Comparison of ENCODE assay signal across 1 cellular context in genomic region chr1:247113094-247113497, GRCh38.
TF ChIP-seq lines count a peak whose summit lies in the region.

No MANE protein-coding gene starts in this region.

TF ChIP-seq in HepG2, 621 proteins besides CTCF, POLR2A, EP300 and RAD21 (continued from another document and continues in another):
- TF ChIP-seq BCLAF1 (IDR thresholded peaks at IDR 0.05) (no peak), SRF (IDR thresholded peaks at IDR 0.05; ENCODE audit: low read depth, low read length) (no peak), MYC (CRISPR knock-in tag; IDR thresholded peaks at IDR 0.05; ENCODE audit: borderline replicate concordance) (peak; percentile 42; the same call in 1 of the 2 replicates), ZNF781 (CRISPR knock-in tag; IDR thresholded peaks at IDR 0.05; ENCODE audit: borderline replicate concordance, not compliant biosample characterization) (no peak), KLF15 (CRISPR knock-in tag; IDR thresholded peaks at IDR 0.05; ENCODE audit: borderline replicate concordance) (0 out of 2 replicates have a peak, but pooled peaks have one; percentile 24), ZNF441 (CRISPR knock-in tag; IDR thresholded peaks at IDR 0.05; ENCODE audit: borderline replicate concordance) (no peak), ZNF124 (CRISPR knock-in tag; IDR thresholded peaks at IDR 0.05) (no peak), FOXO1 (CRISPR knock-in tag; IDR thresholded peaks at IDR 0.05) (peak; percentile 44; the same call in 1 of the 2 replicates), ZBTB4 (CRISPR knock-in tag; IDR thresholded peaks at IDR 0.05; ENCODE audit: borderline replicate concordance) (no peak), NFIC (IDR thresholded peaks at IDR 0.05; ENCODE audit: low read length) (no peak), MAZ (IDR thresholded peaks at IDR 0.05; ENCODE audit: borderline replicate concordance, low read depth, low read length) (no peak), MAZ (CRISPR knock-in tag; IDR thresholded peaks at IDR 0.05; ENCODE audit: low read depth) (no peak), BRD4 (CRISPR knock-in tag; IDR thresholded peaks at IDR 0.05) (no peak), ZNF354B (CRISPR knock-in tag; IDR thresholded peaks at IDR 0.05) (no peak), ZNF383 (CRISPR knock-in tag; IDR thresholded peaks at IDR 0.05; ENCODE audit: borderline replicate concordance) (no peak), ZNF451 (CRISPR knock-in tag; IDR thresholded peaks at IDR 0.05) (no peak), ZNF547 (CRISPR knock-in tag; IDR thresholded peaks at IDR 0.05) (peak; percentile 22; the same call in 1 of the 2 replicates), RBFOX2 (IDR thresholded peaks at IDR 0.05; ENCODE audit: low read depth, low read length) (no peak), ZNF567 (CRISPR knock-in tag; IDR thresholded peaks at IDR 0.05; ENCODE audit: borderline replicate concordance) (no peak), MLX (CRISPR knock-in tag; IDR thresholded peaks at IDR 0.05) (no peak), ZNF33B (CRISPR knock-in tag; IDR thresholded peaks at IDR 0.05) (no peak), ZBTB20 (CRISPR knock-in tag; IDR thresholded peaks at IDR 0.05; ENCODE audit: borderline replicate concordance, low read depth) (no peak), ZNF589 (CRISPR knock-in tag; conservative IDR thresholded peaks at IDR 0.05) (no peak), MAFK (conservative IDR thresholded peaks at IDR 0.05 in 1 of 2, IDR thresholded peaks at IDR 0.05 in 1 of 2; ENCODE audit: low read length in 2 of 2) (no peak), ZNF747 (CRISPR knock-in tag; IDR thresholded peaks at IDR 0.05; ENCODE audit: borderline replicate concordance) (no peak), GABPB1 (CRISPR knock-in tag; IDR thresholded peaks at IDR 0.05) (peak; percentile 54), DDIT3 (CRISPR knock-in tag; IDR thresholded peaks at IDR 0.05) (no peak), ZNF850 (CRISPR knock-in tag; conservative IDR thresholded peaks at IDR 0.05) (no peak), SP1 (IDR thresholded peaks at IDR 0.05) (no peak), SP1 (CRISPR knock-in tag; IDR thresholded peaks at IDR 0.05) (no peak), PHF21A (CRISPR knock-in tag; IDR thresholded peaks at IDR 0.05) (no peak), FOXA1 (IDR thresholded peaks at IDR 0.05) (no peak), FOXA1 (CRISPR knock-in tag; IDR thresholded peaks at IDR 0.05) (0 out of 2 replicates have a peak, but pooled peaks have one; percentile 3), ZBTB10 (CRISPR knock-in tag; IDR thresholded peaks at IDR 0.05; ENCODE audit: borderline replicate concordance) (no peak), SYNCRIP (IDR thresholded peaks at IDR 0.05; ENCODE audit: insufficient read depth, low read depth, low read length) (no peak), MXD3 (CRISPR knock-in tag; IDR thresholded peaks at IDR 0.05) (no peak), FOXC1 (CRISPR knock-in tag; IDR thresholded peaks at IDR 0.05; ENCODE audit: borderline replicate concordance) (no peak), SMC3 (IDR thresholded peaks at IDR 0.05; ENCODE audit: low read length) (no peak), ZBTB7B (CRISPR knock-in tag; IDR thresholded peaks at IDR 0.05) (no peak; the same call in 1 of the 2 replicates), HOXA9 (CRISPR knock-in tag; IDR thresholded peaks at IDR 0.05; ENCODE audit: borderline replicate concordance) (no peak), ZZZ3 (CRISPR knock-in tag; IDR thresholded peaks at IDR 0.05; ENCODE audit: borderline replicate concordance) (no peak), ZNF136 (CRISPR knock-in tag; IDR thresholded peaks at IDR 0.05; ENCODE audit: low read depth) (0 out of 2 replicates have a peak, but pooled peaks have one; percentile 54), HDAC1 (CRISPR knock-in tag; IDR thresholded peaks at IDR 0.05) (no peak), CAMTA2 (CRISPR knock-in tag; IDR thresholded peaks at IDR 0.05; ENCODE audit: borderline replicate concordance) (no peak), ZBTB7A (CRISPR knock-in tag; IDR thresholded peaks at IDR 0.05) (peak; percentile 72; the same call in 1 of the 2 replicates), TOPORS (CRISPR knock-in tag; IDR thresholded peaks at IDR 0.05) (no peak), ATRX (CRISPR knock-in tag; IDR thresholded peaks at IDR 0.05; ENCODE audit: borderline replicate concordance) (no peak), IRF2 (CRISPR knock-in tag; IDR thresholded peaks at IDR 0.05) (no peak), PRDM4 (CRISPR knock-in tag; IDR thresholded peaks at IDR 0.05; ENCODE audit: borderline replicate concordance) (no peak), HNRNPLL (IDR thresholded peaks at IDR 0.05; ENCODE audit: low read depth, low read length, poor library complexity, severe bottlenecking) (no peak), ZNF776 (CRISPR knock-in tag; IDR thresholded peaks at IDR 0.05) (no peak), ZFP41 (CRISPR knock-in tag; IDR thresholded peaks at IDR 0.05; ENCODE audit: borderline replicate concordance) (no peak), TBP (CRISPR knock-in tag; IDR thresholded peaks at IDR 0.05) (no peak), ZNF839 (CRISPR knock-in tag; IDR thresholded peaks at IDR 0.05; ENCODE audit: borderline replicate concordance) (no peak), LCORL (IDR thresholded peaks at IDR 0.05) (no peak), LCORL (CRISPR knock-in tag; IDR thresholded peaks at IDR 0.05) (no peak), ZNF780A (CRISPR knock-in tag; IDR thresholded peaks at IDR 0.05) (no peak), ZFP36 (IDR thresholded peaks at IDR 0.05; ENCODE audit: borderline replicate concordance, low read depth, low read length, partially characterized antibody) (no peak), HNF4G (IDR thresholded peaks at IDR 0.05; ENCODE audit: borderline replicate concordance, low read depth, low read length) (no peak), HNF4G (CRISPR knock-in tag; IDR thresholded peaks at IDR 0.05; ENCODE audit: borderline replicate concordance, low read depth) (no peak)
- TF ChIP-seq, protein P1, sequence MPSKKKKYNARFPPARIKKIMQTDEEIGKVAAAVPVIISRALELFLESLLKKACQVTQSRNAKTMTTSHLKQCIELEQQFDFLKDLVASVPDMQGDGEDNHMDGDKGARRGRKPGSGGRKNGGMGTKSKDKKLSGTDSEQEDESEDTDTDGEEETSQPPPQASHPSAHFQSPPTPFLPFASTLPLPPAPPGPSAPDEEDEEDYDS (CRISPR knock-in tag; IDR thresholded peaks at IDR 0.05): peak; percentile 76; the same call in 1 of the 2 replicates
- TF ChIP-seq, protein P2, sequence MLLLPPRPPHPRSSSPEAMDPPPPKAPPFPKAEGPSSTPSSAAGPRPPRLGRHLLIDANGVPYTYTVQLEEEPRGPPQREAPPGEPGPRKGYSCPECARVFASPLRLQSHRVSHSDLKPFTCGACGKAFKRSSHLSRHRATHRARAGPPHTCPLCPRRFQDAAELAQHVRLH (CRISPR knock-in tag; IDR thresholded peaks at IDR 0.05; ENCODE audit: borderline replicate concordance, low read depth): no peak
- TF ChIP-seq, protein P3, sequence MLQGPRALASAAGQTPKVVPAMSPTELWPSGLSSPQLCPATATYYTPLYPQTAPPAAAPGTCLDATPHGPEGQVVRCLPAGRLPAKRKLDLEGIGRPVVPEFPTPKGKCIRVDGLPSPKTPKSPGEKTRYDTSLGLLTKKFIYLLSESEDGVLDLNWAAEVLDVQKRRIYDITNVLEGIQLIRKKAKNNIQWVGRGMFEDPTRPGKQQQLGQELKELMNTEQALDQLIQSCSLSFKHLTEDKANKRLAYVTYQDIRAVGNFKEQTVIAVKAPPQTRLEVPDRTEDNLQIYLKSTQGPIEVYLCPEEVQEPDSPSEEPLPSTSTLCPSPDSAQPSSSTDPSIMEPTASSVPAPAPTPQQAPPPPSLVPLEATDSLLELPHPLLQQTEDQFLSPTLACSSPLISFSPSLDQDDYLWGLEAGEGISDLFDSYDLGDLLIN (CRISPR knock-in tag; IDR thresholded peaks at IDR 0.05; ENCODE audit: borderline replicate concordance): 0 out of 2 replicates have a peak, but pooled peaks have one; percentile 22
